ENCODE assay signal across 16 cellular contexts in genomic region chr1:18160290-18160942, GRCh38. TPM values are rescaled to one million over a fixed set of nuclear protein-coding genes. Genes with fewer than 3 reads are reported as not detected.
A peak's percentile ranks its signal among the peaks of the same experiment; 100 is the strongest.
DNase-seq lines count a peak whose midpoint lies in the region; ATAC-seq and TF ChIP-seq lines count a peak whose summit lies in the region.
"Had no signal": no experiment of that assay in that cellular context is flagged by ENCODE, and none has a peak within 500 bp of the region (broad histone marks: within the 10 kb centered on the region; RNA-seq: fewer than 3 reads in every experiment).

No MANE protein-coding gene starts in this region.

- H3K36me3 Mint-ChIP-seq in activated T-cell treated with anti-CD3 and anti-CD28 coated beads, Interleukin-2, amount 50 U/mL, for 24 hours (ENCODE audit: low read depth), result no peaks in the 10 kb centered on the region
- H3K36me3 Mint-ChIP-seq: activated CD8-positive, alpha-beta memory T cell treated with anti-CD3 and anti-CD28 coated beads, Interleukin-2, amount 10 ng/mL, durations not matched to agents 7 days and 5 days; naive B cell had no signal

- intact Hi-C loops in left cardiac atrium (cut with DNase I), result no loop called here

- ATAC-seq in left cardiac atrium, result peak; percentile 74 to 87
- ATAC-seq in omental fat pad (ENCODE audit: low FRiP score), result peak; percentile 27
- ATAC-seq: activated CD8-positive, alpha-beta memory T cell treated with anti-CD3 and anti-CD28 coated beads, Interleukin-2, amount 10 ng/mL, durations not matched to agents 7 days and 5 days had no signal

- no peak overlapping the region for H3K27ac Mint-ChIP-seq in activated T-cell treated with anti-CD3 and anti-CD28 coated beads, Interleukin-2, amount 50 U/mL, for 24 hours
- H3K27ac Mint-ChIP-seq: activated CD8-positive, alpha-beta memory T cell treated with anti-CD3 and anti-CD28 coated beads, Interleukin-2, amount 10 ng/mL, durations not matched to agents 7 days and 5 days had no signal

- H3K27me3 Mint-ChIP-seq in activated T-cell treated with anti-CD3 and anti-CD28 coated beads, Interleukin-2, amount 50 U/mL, for 24 hours, result peaks cover 17% of the 10 kb centered on the region
- H3K27me3 Mint-ChIP-seq: activated CD8-positive, alpha-beta memory T cell treated with anti-CD3 and anti-CD28 coated beads, Interleukin-2, amount 10 ng/mL, durations not matched to agents 7 days and 5 days had no signal

- no peaks in the 10 kb centered on the region for H3K4me1 Mint-ChIP-seq in activated T-cell treated with anti-CD3 and anti-CD28 coated beads, Interleukin-2, amount 50 U/mL, for 24 hours (ENCODE audit: low read depth)
- H3K4me1 Mint-ChIP-seq: activated CD8-positive, alpha-beta memory T cell treated with anti-CD3 and anti-CD28 coated beads, Interleukin-2, amount 10 ng/mL, durations not matched to agents 7 days and 5 days; naive B cell had no signal

- no peak overlapping the region for H3K4me3 Mint-ChIP-seq in activated T-cell treated with anti-CD3 and anti-CD28 coated beads, Interleukin-2, amount 50 U/mL, for 24 hours
- H3K4me3 Mint-ChIP-seq: activated CD8-positive, alpha-beta memory T cell treated with anti-CD3 and anti-CD28 coated beads, Interleukin-2, amount 10 ng/mL, durations not matched to agents 7 days and 5 days; naive B cell had no signal

- peak; percentile 42 for DNase-seq in NOMO-1 treated with DMSO at 0.1 percent for 48 hours (lab: John Stamatoyannopoulos, UW; ENCODE audit: unreplicated experiment)
- no peak for DNase-seq in NOMO-1 treated with dmso at 0.1 percent for 144 hours (lab: John Stamatoyannopoulos, UW; ENCODE audit: unreplicated experiment)
- DNase-seq in left cardiac atrium, result peak; percentile 47
- no peak for DNase-seq in omental fat pad (ENCODE audit: low spot score)
- peak; percentile 56 for DNase-seq in ureter (ENCODE audit: low spot score)
- no peak for DNase-seq in activated CD4-positive, alpha-beta T cell treated with anti-CD3 and anti-CD28 coated beads for 1 hour
- no peak for DNase-seq in NCI-H128 (lab: John Stamatoyannopoulos, UW; ENCODE audit: unreplicated experiment)
- DNase-seq in activated T-cell treated with anti-CD3 and anti-CD28 coated beads, Interleukin-2, amount 50 U/mL, for 24 hours, result no peak
- DNase-seq: activated CD8-positive, alpha-beta memory T cell treated with anti-CD3 and anti-CD28 coated beads, Interleukin-2, amount 10 ng/mL, durations not matched to agents 7 days and 5 days; activated naive CD4-positive, alpha-beta T cell treated with anti-CD3 and anti-CD28 coated beads, Interleukin-2, amount 50 U/mL, for 16 hours; H7; naive B cell; NCI-H2171 treated with DMSO at 0.1 percent for 48 hours; NK-92 treated with Interleukin-12 subunit alpha and Interleukin-12 subunit beta, amount 100 ng/mL, for 24 hours had no signal

- no peaks in the 10 kb centered on the region for H3K9me3 Mint-ChIP-seq in activated T-cell treated with anti-CD3 and anti-CD28 coated beads, Interleukin-2, amount 50 U/mL, for 24 hours

- TF ChIP-seq CTCF in omental fat pad (IDR thresholded peaks at IDR 0.05), result no peak

RNA-seq across cellular contexts. Expression of gene IGSF21, which starts 52.8 kb away (rescaled TPM):
- 1 to 10 TPM; 1.0 to 3.0 TPM for total RNA-seq in left cardiac atrium
- 1 to 10 TPM in 2 of 4 donors, under 1 TPM in 1, not detected in 1; 0.56 to 7.8 (median 7.4) TPM for total RNA-seq in omental fat pad
- total RNA-seq in ureter, result 6.6 TPM
- total RNA-seq: A172; activated CD8-positive, alpha-beta memory T cell treated with anti-CD3 and anti-CD28 coated beads, Interleukin-2, amount 10 ng/mL, durations not matched to agents 7 days and 5 days; fibroblast of lung had no signal

Comparison
In these comparisons a context has a peak if more than half of its experiments do, and no peak if none do; other contexts are left out.
1. DNase-seq: peak in NOMO-1 treated with DMSO at 0.1 percent for 48 hours (single experiment), left cardiac atrium (single experiment) and ureter (single experiment); none in NOMO-1 treated with dmso at 0.1 percent for 144 hours (single experiment), omental fat pad (single experiment), activated CD4-positive, alpha-beta T cell treated with anti-CD3 and anti-CD28 coated beads for 1 hour (single experiment), NCI-H128 (single experiment) and activated T-cell treated with anti-CD3 and anti-CD28 coated beads, Interleukin-2, amount 50 U/mL, for 24 hours (single experiment).